Comparison of ENCODE assay signal across 2 cellular contexts in the genomic region with DNA sequence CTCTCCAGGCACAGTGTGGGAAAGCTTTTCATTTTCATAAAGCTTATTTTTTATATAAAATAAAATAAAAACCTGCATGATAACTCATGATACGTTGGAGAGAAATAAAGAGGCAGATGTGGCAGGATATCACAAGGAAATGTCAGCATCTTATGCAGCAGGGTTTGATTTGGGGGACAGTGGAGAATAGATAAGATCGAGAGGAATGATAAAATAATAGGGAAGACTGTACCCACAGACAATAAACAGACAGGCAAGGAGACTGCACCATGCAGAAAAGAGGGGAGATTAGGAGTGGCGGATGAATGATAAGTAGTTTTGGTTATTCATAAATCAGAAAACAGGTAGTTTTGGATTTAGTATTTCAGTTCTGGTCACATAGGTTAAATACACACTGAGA.
TF ChIP-seq lines count a peak whose summit lies in the region.

No MANE protein-coding gene starts in this region.

TF ChIP-seq in SK-N-SH, 30 proteins besides CTCF, POLR2A, EP300 and RAD21:
- TF ChIP-seq GATA2 (CRISPR knock-in tag; IDR thresholded peaks at IDR 0.05) (peak; percentile 55; the same call in 1 of the 2 replicates), GABPA (IDR thresholded peaks at IDR 0.05; ENCODE audit: low read depth) (no peak)

TF ChIP-seq in SK-N-SH treated with all-trans-retinoic acid at 6 μM for 48 hours, 23 proteins besides CTCF, POLR2A, EP300 and RAD21:
- TF ChIP-seq PATZ1 (CRISPR knock-in tag; IDR thresholded peaks at IDR 0.05; ENCODE audit: borderline replicate concordance) (no peak), RARB (CRISPR knock-in tag; IDR thresholded peaks at IDR 0.05) (no peak)
